In the genomic region with DNA sequence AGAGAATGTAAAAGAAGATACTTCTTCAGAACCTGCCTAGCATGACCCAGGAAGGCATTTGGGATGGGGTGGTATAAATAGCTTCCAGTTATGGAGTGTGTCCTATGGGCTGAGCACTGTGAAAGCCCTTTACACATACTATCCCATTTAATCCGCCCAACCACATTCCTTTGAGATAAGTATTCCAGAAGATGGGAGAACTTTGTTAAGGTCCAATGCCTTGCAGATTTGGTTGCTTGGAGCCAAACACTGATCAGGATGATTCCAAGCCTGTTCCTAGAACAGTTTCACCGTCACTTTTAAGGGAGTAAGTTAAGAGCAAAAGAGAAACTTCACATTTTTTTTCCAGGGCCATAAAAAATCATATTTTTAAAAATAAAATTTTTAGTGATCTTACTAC, we compare ENCODE assay signal across 22 cellular contexts.
"Had no signal": no experiment of that assay in that cellular context is flagged by ENCODE, and none has a peak within 500 bp of the region (broad histone marks: within the 10 kb centered on the region; RNA-seq: fewer than 3 reads in every experiment).

No MANE protein-coding gene starts in this region.

- H3K4me3 ChIP-seq: colonic mucosa, heart right ventricle, lung, right lobe of liver, tibial artery, upper lobe of right lung had no signal

- H3K27ac ChIP-seq: colonic mucosa, epithelial cell of prostate, right lobe of liver, upper lobe of right lung had no signal

- ATAC-seq: activated CD8-positive, alpha-beta T cell treated with anti-CD3 and anti-CD28 coated beads for 36 hours; activated naive CD8-positive, alpha-beta T cell treated with anti-CD3 and anti-CD28 coated beads, Interleukin-2, amount 50 U/mL, for 24 hours; left lobe of liver; natural killer cell; right lobe of liver; stimulated activated effector memory CD8-positive, alpha-beta T cell treated with anti-CD3 and anti-CD28 coated beads, Interleukin-12 subunit alpha, Interleukin-12 subunit beta, amount 100 ng/mL, for 72 hours; stimulated activated naive CD8-positive, alpha-beta T cell treated with anti-CD3 and anti-CD28 coated beads, Interleukin-15, amount 100 ng/mL, for 72 hours; T-cell; upper lobe of right lung had no signal

- H3K27me3 ChIP-seq: colonic mucosa, heart right ventricle, right lobe of liver, tibial artery, upper lobe of right lung had no signal

- DNase-seq: activated B cell treated with CpG ODN at 0.5 μM for 24 hours; activated CD4-positive, alpha-beta T cell treated with anti-CD3 and anti-CD28 coated beads, Interleukin-2, amount 50 U/mL, for 1 hour; activated CD8-positive, alpha-beta T cell treated with anti-CD3 and anti-CD28 coated beads for 36 hours; activated naive CD8-positive, alpha-beta T cell treated with anti-CD3 and anti-CD28 coated beads, Interleukin-2, amount 50 U/mL, for 24 hours; activated T-cell treated with anti-CD3 and anti-CD28 coated beads, Interleukin-2, amount 50 U/mL, for 48 hours; amygdala; colonic mucosa; effector CD8-positive, alpha-beta T cell; heart right ventricle; mesendoderm; natural killer cell; right lobe of liver; small intestine; stimulated activated CD4-positive, alpha-beta T cell treated with anti-CD3 and anti-CD28 coated beads, Interleukin-4, amount 100 ng/mL, for 24 hours; stimulated activated naive CD8-positive, alpha-beta T cell treated with anti-CD3 and anti-CD28 coated beads, Interleukin-15, amount 100 ng/mL, for 72 hours; T-cell; tibial artery; upper lobe of right lung had no signal

- H3K36me3 ChIP-seq: colonic mucosa, heart right ventricle, right lobe of liver, tibial artery, upper lobe of right lung had no signal

- H3K9me3 ChIP-seq: colonic mucosa, heart right ventricle, right lobe of liver, tibial artery, upper lobe of right lung had no signal

- H3K4me1 ChIP-seq: colonic mucosa, tibial artery, upper lobe of right lung had no signal
